In genomic region chr3:170171563-170171962, GRCh38 we compare ENCODE assay signal across 9 cellular contexts. TPM values are rescaled to one million over a fixed set of nuclear protein-coding genes. Genes with fewer than 3 reads are reported as not detected.
A peak's percentile ranks its signal among the peaks of the same experiment; 100 is the strongest.
DNase-seq lines count a peak whose midpoint lies in the region; ATAC-seq and TF ChIP-seq lines count a peak whose summit lies in the region.
"Had no signal": no experiment of that assay in that cellular context is flagged by ENCODE, and none has a peak within 500 bp of the region (broad histone marks: within the 10 kb centered on the region; RNA-seq: fewer than 3 reads in every experiment).

No MANE protein-coding gene starts in this region.

- no peaks in the 10 kb centered on the region for H3K27me3 ChIP-seq in CD4-positive, alpha-beta T cell (ENCODE audit: control insufficient read depth, insufficient read depth, low read length)
- H3K27me3 ChIP-seq in tibial nerve, result no peaks in the 10 kb centered on the region

- TF ChIP-seq POLR2A in tibial nerve (IDR thresholded peaks at IDR 0.05), result no peak

- no peaks in the 10 kb centered on the region for H3K9me3 ChIP-seq in CD4-positive, alpha-beta T cell (ENCODE audit: control insufficient read depth, low read length)
- no peaks in the 10 kb centered on the region for H3K9me3 ChIP-seq in tibial nerve

- peak overlapping the region; percentile 71 for H3K4me3 Mint-ChIP-seq in CD4-positive, alpha-beta T cell
- peak overlapping the region; percentile 35 for H3K4me3 Mint-ChIP-seq in activated CD8-positive, alpha-beta T cell treated with anti-CD3 and anti-CD28 coated beads for 36 hours
- H3K4me3 Mint-ChIP-seq in CD14-positive monocyte, result no peak overlapping the region

- peaks cover 0 to 42% (median 2%) of the 10 kb centered on the region in 4 donors for H3K4me1 ChIP-seq in tibial nerve

- no peak for ATAC-seq in CD4-positive, alpha-beta T cell (ENCODE audit: poor library complexity)
- peak; percentile 71 for ATAC-seq in HG03025 (IDR thresholded peaks at IDR 0.05; ENCODE audit: low FRiP score, unreplicated experiment)
- peak; percentile 75 for ATAC-seq in activated CD8-positive, alpha-beta T cell treated with anti-CD3 and anti-CD28 coated beads for 36 hours

- CTCF ChIA-PET in CD4-positive, alpha-beta T cell (lab: Charles Lee), result interaction anchor here (0.6 to 1.2 kb wide), 2 partner anchors 17 to 30 kb away, joined by 3 read pairs; no protein-coding TSS in a partner anchor
- CTCF ChIA-PET in activated CD8-positive, alpha-beta T cell treated with anti-CD3 and anti-CD28 coated beads for 36 hours (lab: Charles Lee), result interaction anchor here (1.0 to 1.7 kb wide), 8 partner anchors 7 to 78 kb away, joined by 3 to 4 read pairs (median 3); no protein-coding TSS in a partner anchor

- peak overlapping the region; percentile 82 for H3K27ac Mint-ChIP-seq in CD4-positive, alpha-beta T cell
- peak overlapping the region; percentile 73 for H3K27ac Mint-ChIP-seq in activated CD8-positive, alpha-beta T cell treated with anti-CD3 and anti-CD28 coated beads for 36 hours
- H3K27ac Mint-ChIP-seq in CD14-positive monocyte, result peak overlapping the region in 3 of 7 donors; percentile 14 to 69 (median 30)

- POLR2A ChIA-PET in CD4-positive, alpha-beta T cell (lab: Charles Lee), result interaction anchor here (0.9 to 4.0 kb wide), 8 partner anchors 8 to 398 kb away, joined by 3 to 43 read pairs (median 4); partner anchors contain the start of genes MYNN and PHC3
- POLR2A ChIA-PET in activated CD8-positive, alpha-beta T cell treated with anti-CD3 and anti-CD28 coated beads for 36 hours (lab: Charles Lee), result interaction anchor here (0.6 to 1.8 kb wide), 5 partner anchors 9 to 399 kb away, joined by 3 to 9 read pairs (median 4); partner anchors contain the start of gene PHC3

- H3K4me3 ChIP-seq in tibial nerve, result no peak overlapping the region

- no peak for TF ChIP-seq CTCF in CD4-positive, alpha-beta T cell (IDR thresholded peaks at IDR 0.05)
- TF ChIP-seq CTCF in activated CD8-positive, alpha-beta T cell treated with anti-CD3 and anti-CD28 coated beads for 36 hours (IDR thresholded peaks at IDR 0.05), result no peak
- TF ChIP-seq CTCF in CD14-positive monocyte (IDR thresholded peaks at IDR 0.05), result no peak
- TF ChIP-seq CTCF in tibial nerve (IDR thresholded peaks at IDR 0.05), result no peak

- peaks cover 0 to 96% (median 6%) of the 10 kb centered on the region in 3 donors for H3K36me3 ChIP-seq in tibial nerve

- intact Hi-C loops in CD4-positive, alpha-beta T cell (cut with DNase I, micrococcal nuclease), result loop anchor here in 1 of 2 experiments (10.0 kb wide), 1 partner anchor 137 kb away; the partner anchor contains the start of gene GPR160
- intact Hi-C loops in activated CD8-positive, alpha-beta T cell treated with anti-CD3 and anti-CD28 coated beads for 36 hours (cut with micrococcal nuclease), result no loop called here
- intact Hi-C loops in CD14-positive monocyte (cut with micrococcal nuclease), result no loop called here

- peaks cover 96% of the 10 kb centered on the region for H3K36me3 Mint-ChIP-seq in CD4-positive, alpha-beta T cell (ENCODE audit: low read depth)
- H3K36me3 Mint-ChIP-seq in activated CD8-positive, alpha-beta T cell treated with anti-CD3 and anti-CD28 coated beads for 36 hours (ENCODE audit: low read depth), result peaks cover 52% of the 10 kb centered on the region
- peaks cover 71 to 92% of the 10 kb centered on the region in 2 donors for H3K36me3 Mint-ChIP-seq in CD14-positive monocyte

- WGBS in tibial nerve, 2 donors, result 61 to 97% methylated on average over 1 of the region's 1 CpG

- TF ChIP-seq EP300 in tibial nerve (IDR thresholded peaks at IDR 0.05), result no peak

- peaks cover 72% of the 10 kb centered on the region for H3K4me1 Mint-ChIP-seq in CD4-positive, alpha-beta T cell (ENCODE audit: low read depth)
- peaks cover 57% of the 10 kb centered on the region for H3K4me1 Mint-ChIP-seq in activated CD8-positive, alpha-beta T cell treated with anti-CD3 and anti-CD28 coated beads for 36 hours (ENCODE audit: low read depth)
- peaks cover 3% of the 10 kb centered on the region for H3K4me1 Mint-ChIP-seq in CD14-positive monocyte

- H3K27ac ChIP-seq in CD4-positive, alpha-beta T cell (ENCODE audit: low read depth, low read length), result no peak overlapping the region
- no peak overlapping the region for H3K27ac ChIP-seq in tibial nerve

- H3K27me3 Mint-ChIP-seq in CD4-positive, alpha-beta T cell, result no peaks in the 10 kb centered on the region
- H3K27me3 Mint-ChIP-seq in activated CD8-positive, alpha-beta T cell treated with anti-CD3 and anti-CD28 coated beads for 36 hours, result no peaks in the 10 kb centered on the region
- H3K27me3 Mint-ChIP-seq in CD14-positive monocyte (ENCODE audit: low read depth in 3 of 3), result no peaks in the 10 kb centered on the region

- no peaks in the 10 kb centered on the region for H3K9me3 Mint-ChIP-seq in CD4-positive, alpha-beta T cell
- no peaks in the 10 kb centered on the region for H3K9me3 Mint-ChIP-seq in activated CD8-positive, alpha-beta T cell treated with anti-CD3 and anti-CD28 coated beads for 36 hours
- H3K9me3 Mint-ChIP-seq in CD14-positive monocyte, result no peaks in the 10 kb centered on the region

- no peak for DNase-seq in CD4-positive, alpha-beta T cell
- peak; percentile 32 for DNase-seq in GM19240 (ENCODE audit: insufficient read length, low spot score)
- no peak for DNase-seq in activated CD8-positive, alpha-beta T cell treated with anti-CD3 and anti-CD28 coated beads for 36 hours
- no peak for DNase-seq in NCI-H2171 treated with DMSO at 0.1 percent for 48 hours (lab: John Stamatoyannopoulos, UW)
- DNase-seq in CD14-positive monocyte (ENCODE audit: low spot score), result no peak
- no peak for DNase-seq in NCI-H82 (lab: John Stamatoyannopoulos, UW)
- DNase-seq in tibial nerve (ENCODE audit: low spot score in 2 of 2), result no peak
- DNase-seq: NCI-H1694 had no signal

RNA-seq across cellular contexts. Expression of gene PHC3, which starts 10.0 kb away (rescaled TPM):
- 100 to 1,000 TPM; 143 to 150 TPM for total RNA-seq in CD4-positive, alpha-beta T cell
- 10 to 100 TPM; 50.1 to 53.0 TPM for total RNA-seq in activated CD8-positive, alpha-beta T cell treated with anti-CD3 and anti-CD28 coated beads for 36 hours
- 10 to 100 TPM in 1 of 2 donors, 1 to 10 TPM in 1; 7.5 to 12.6 TPM for polyA plus RNA-seq in CD14-positive monocyte
- 100 to 1,000 TPM in 3 of 4 donors, 10 to 100 TPM in 1; 63.8 to 124 (median 112) TPM for total RNA-seq in tibial nerve

RNA-seq across cellular contexts. Expression of gene PRKCI, which starts 50.7 kb away (rescaled TPM):
- total RNA-seq in CD4-positive, alpha-beta T cell, result 10 to 100 TPM; 16.4 to 18.0 TPM
- 10 to 100 TPM; 17.4 to 21.3 TPM for total RNA-seq in activated CD8-positive, alpha-beta T cell treated with anti-CD3 and anti-CD28 coated beads for 36 hours
- polyA plus RNA-seq in CD14-positive monocyte, result 10 to 100 TPM; 11.6 to 15.4 TPM
- 10 to 100 TPM; 28.2 to 54.2 (median 34.3) TPM for total RNA-seq in tibial nerve

Comparison
In these comparisons a context has a peak if more than half of its experiments do, and no peak if none do; other contexts are left out.
1. H3K4me3 Mint-ChIP-seq: peak in CD4-positive, alpha-beta T cell (single experiment) and activated CD8-positive, alpha-beta T cell treated with anti-CD3 and anti-CD28 coated beads for 36 hours (single experiment); none in CD14-positive monocyte (0 of 2).